Comparison of ENCODE assay signal across 26 cellular contexts in genomic region chr5:125611541-125611940, GRCh38.
"Had no signal": no experiment of that assay in that cellular context is flagged by ENCODE, and none has a peak within 500 bp of the region (broad histone marks: within the 10 kb centered on the region; RNA-seq: fewer than 3 reads in every experiment).

No MANE protein-coding gene starts in this region.

- DNase-seq: dermis blood vessel endothelial cell; effector CD8-positive, alpha-beta T cell; effector memory CD8-positive, alpha-beta T cell; endodermal cell; erythroblast; esophagus squamous epithelium; foreskin fibroblast; foreskin melanocyte; heart left ventricle; immature natural killer cell; islet precursor cell; kidney glomerular epithelial cell; left colon; left lung; lower lobe of right lung; mesenchymal stem cell; naive thymus-derived CD4-positive, alpha-beta T cell had no signal

- H3K79me2 ChIP-seq: hepatocyte had no signal

- H3K27ac ChIP-seq: coronary artery, epithelial cell of prostate, esophagus squamous epithelium, gastrocnemius medialis, heart left ventricle, hepatocyte, left lung, lower lobe of right lung had no signal

- FAIRE-seq: colon, kidney had no signal

- H3K4me3 ChIP-seq: coronary artery, esophagus squamous epithelium, gastrocnemius medialis, heart left ventricle, hepatocyte, left lung, lower lobe of right lung, mucosa of descending colon had no signal

- H2AFZ ChIP-seq: hepatocyte had no signal

- H3K36me3 ChIP-seq: esophagus squamous epithelium, gastrocnemius medialis, heart left ventricle, left lung, lower lobe of right lung had no signal

- H3K9me3 ChIP-seq: esophagus squamous epithelium, gastrocnemius medialis, heart left ventricle, left lung, lower lobe of right lung, mucosa of descending colon had no signal

- H3K27me3 ChIP-seq: esophagus squamous epithelium, gastrocnemius medialis, heart left ventricle, hepatocyte, left lung had no signal

- H3K4me1 ChIP-seq: heart left ventricle, left lung, lower lobe of right lung had no signal

- H3K4me2 ChIP-seq: hepatocyte had no signal

- ATAC-seq: effector memory CD8-positive, alpha-beta T cell; esophagus mucosa; heart left ventricle; left colon; left lung; left ventricle myocardium superior; lower lobe of right lung; naive thymus-derived CD4-positive, alpha-beta T cell had no signal
